Comparison of ENCODE assay signal across 1 cellular context in the genomic region with DNA sequence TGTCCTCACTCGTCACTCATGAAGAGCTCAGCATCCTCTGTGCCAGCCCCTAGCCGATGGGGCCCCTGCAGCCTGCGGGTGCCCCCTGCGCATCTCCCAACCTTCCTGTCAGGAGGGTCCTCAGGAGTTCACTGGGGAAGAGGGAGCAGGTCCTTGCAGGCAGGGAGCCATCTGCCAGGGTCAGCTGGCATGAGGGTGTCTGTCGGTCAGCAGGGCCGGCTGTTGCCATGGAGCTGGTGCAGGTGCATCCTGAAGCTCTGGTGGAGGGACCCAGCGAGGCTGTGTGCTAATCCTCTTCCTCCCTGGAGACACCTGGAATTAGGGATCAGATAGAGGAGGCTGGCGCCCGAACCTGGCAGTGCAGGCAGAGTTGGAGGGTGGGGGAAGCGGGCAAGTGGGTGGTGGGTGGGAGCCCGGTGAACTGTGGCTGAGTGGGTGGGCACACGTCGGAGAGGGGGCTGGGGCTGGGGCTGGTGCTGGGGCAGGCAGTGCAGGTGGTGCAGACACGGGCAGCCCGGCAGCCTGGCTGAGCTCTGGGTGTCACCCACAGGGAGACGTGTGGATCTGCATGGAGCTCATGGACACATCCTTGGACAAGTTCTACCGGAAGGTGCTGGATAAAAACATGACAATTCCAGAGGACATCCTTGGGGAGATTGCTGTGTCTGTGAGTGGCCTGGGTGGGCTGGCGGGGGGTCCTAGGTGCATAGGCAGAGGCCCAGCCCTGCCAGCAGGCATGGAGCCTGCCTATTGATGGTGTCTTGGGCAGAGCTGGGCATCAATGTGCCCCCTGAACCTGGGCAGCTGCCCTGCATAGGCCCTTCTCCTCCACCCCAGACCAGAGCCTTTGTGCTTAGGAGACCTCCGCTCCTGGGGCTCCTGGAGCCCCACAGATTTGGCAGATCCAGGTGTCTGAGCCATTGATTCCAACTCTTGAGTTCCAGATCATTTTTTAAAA.
TF ChIP-seq lines count a peak whose summit lies in the region.

No MANE protein-coding gene starts in this region.

TF ChIP-seq in GM23338, 12 proteins besides CTCF, POLR2A, EP300 and RAD21 (continued from another document):
- TF ChIP-seq, protein P1, sequence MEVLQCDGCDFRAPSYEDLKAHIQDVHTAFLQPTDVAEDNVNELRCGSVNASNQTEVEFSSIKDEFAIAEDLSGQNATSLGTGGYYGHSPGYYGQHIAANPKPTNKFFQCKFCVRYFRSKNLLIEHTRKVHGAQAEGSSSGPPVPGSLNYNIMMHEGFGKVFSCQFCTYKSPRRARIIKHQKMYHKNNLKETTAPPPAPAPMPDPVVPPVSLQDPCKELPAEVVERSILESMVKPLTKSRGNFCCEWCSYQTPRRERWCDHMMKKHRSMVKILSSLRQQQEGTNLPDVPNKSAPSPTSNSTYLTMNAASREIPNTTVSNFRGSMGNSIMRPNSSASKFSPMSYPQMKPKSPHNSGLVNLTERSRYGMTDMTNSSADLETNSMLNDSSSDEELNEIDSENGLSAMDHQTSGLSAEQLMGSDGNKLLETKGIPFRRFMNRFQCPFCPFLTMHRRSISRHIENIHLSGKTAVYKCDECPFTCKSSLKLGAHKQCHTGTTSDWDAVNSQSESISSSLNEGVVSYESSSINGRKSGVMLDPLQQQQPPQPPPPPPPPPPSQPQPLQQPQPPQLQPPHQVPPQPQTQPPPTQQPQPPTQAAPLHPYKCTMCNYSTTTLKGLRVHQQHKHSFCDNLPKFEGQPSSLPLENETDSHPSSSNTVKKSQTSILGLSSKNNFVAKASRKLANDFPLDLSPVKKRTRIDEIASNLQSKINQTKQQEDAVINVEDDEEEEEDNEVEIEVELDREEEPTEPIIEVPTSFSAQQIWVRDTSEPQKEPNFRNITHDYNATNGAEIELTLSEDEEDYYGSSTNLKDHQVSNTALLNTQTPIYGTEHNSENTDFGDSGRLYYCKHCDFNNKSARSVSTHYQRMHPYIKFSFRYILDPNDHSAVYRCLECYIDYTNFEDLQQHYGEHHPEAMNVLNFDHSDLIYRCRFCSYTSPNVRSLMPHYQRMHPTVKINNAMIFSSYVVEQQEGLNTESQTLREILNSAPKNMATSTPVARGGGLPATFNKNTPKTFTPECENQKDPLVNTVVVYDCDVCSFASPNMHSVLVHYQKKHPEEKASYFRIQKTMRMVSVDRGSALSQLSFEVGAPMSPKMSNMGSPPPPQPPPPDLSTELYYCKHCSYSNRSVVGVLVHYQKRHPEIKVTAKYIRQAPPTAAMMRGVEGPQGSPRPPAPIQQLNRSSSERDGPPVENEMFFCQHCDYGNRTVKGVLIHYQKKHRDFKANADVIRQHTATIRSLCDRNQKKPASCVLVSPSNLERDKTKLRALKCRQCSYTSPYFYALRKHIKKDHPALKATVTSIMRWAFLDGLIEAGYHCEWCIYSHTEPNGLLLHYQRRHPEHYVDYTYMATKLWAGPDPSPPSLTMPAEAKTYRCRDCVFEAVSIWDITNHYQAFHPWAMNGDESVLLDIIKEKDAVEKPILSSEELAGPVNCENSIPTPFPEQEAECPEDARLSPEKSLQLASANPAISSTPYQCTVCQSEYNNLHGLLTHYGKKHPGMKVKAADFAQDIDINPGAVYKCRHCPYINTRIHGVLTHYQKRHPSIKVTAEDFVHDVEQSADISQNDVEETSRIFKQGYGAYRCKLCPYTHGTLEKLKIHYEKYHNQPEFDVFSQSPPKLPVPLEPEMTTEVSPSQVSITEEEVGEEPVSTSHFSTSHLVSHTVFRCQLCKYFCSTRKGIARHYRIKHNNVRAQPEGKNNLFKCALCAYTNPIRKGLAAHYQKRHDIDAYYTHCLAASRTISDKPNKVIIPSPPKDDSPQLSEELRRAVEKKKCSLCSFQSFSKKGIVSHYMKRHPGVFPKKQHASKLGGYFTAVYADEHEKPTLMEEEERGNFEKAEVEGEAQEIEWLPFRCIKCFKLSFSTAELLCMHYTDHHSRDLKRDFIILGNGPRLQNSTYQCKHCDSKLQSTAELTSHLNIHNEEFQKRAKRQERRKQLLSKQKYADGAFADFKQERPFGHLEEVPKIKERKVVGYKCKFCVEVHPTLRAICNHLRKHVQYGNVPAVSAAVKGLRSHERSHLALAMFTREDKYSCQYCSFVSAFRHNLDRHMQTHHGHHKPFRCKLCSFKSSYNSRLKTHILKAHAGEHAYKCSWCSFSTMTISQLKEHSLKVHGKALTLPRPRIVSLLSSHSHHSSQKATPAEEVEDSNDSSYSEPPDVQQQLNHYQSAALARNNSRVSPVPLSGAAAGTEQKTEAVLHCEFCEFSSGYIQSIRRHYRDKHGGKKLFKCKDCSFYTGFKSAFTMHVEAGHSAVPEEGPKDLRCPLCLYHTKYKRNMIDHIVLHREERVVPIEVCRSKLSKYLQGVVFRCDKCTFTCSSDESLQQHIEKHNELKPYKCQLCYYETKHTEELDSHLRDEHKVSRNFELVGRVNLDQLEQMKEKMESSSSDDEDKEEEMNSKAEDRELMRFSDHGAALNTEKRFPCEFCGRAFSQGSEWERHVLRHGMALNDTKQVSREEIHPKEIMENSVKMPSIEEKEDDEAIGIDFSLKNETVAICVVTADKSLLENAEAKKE (CRISPR knock-in tag; IDR thresholded peaks at IDR 0.05) = no peak
- TF ChIP-seq ZNF114 (CRISPR knock-in tag; IDR thresholded peaks at IDR 0.05) (no peak), ZNF331 (CRISPR knock-in tag; IDR thresholded peaks at IDR 0.05; ENCODE audit: low read depth) (no peak)
